Comparison of ENCODE assay signal across 32 cellular contexts in the genomic region with DNA sequence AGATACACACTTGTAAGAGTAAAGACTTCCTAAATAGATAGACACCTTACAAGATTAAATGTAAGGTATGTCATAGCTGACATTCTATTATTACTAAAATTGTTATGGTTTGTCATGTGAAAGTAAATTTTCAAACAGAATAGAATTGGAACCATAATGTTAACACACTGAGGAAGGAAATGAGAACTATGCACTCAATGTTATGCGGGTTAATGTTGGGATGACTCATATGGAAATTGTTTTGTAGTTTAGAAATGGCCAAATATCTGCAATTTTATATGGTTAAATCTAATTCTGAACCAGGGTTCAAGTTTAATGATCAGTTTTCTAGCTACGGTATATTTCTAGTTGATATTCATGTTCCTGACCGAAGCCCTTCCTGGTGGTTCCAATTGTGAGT.
"Had no signal": no experiment of that assay in that cellular context is flagged by ENCODE, and none has a peak within 500 bp of the region (broad histone marks: within the 10 kb centered on the region; RNA-seq: fewer than 3 reads in every experiment).

No MANE protein-coding gene starts in this region.

- H3K9me3 Mint-ChIP-seq: stimulated activated memory B cell treated with anti-CD40 and anti-IgM and Interleukin-4, amounts not matched to agents 10 μg/mL and 1 μg/mL and 100 μg/mL, for 72 hours had no signal

- H3K27me3 Mint-ChIP-seq: activated B cell treated with CpG ODN at 0.5 μM for 24 hours; dendritic cell treated with granulocyte-macrophage colony-stimulating factor and Interleukin-4, amounts not matched to agents 40 ng/mL and 50 ng/mL, for 4 days; naive B cell; stimulated activated memory B cell treated with anti-CD40 and anti-IgM and Interleukin-4, amounts not matched to agents 10 μg/mL and 1 μg/mL and 100 μg/mL, for 72 hours had no signal

- H3K36me3 ChIP-seq: ascending aorta, breast epithelium, gastrocnemius medialis, pancreas, prostate gland, suprapubic skin, tibial artery, upper lobe of right lung had no signal

- ATAC-seq: gastrocnemius medialis; pancreas; sciatic nerve; stimulated activated memory B cell treated with anti-CD40 and anti-IgM and Interleukin-4, amounts not matched to agents 10 μg/mL and 1 μg/mL and 100 μg/mL, for 72 hours; upper lobe of right lung had no signal

- H3K4me3 Mint-ChIP-seq: activated B cell treated with CpG ODN at 0.5 μM for 24 hours; activated naive CD8-positive, alpha-beta T cell; dendritic cell treated with granulocyte-macrophage colony-stimulating factor and Interleukin-4, amounts not matched to agents 40 ng/mL and 50 ng/mL, for 4 days; mesothelial cell of epicardium; naive B cell; stimulated activated memory B cell treated with anti-CD40 and anti-IgM and Interleukin-4, amounts not matched to agents 10 μg/mL and 1 μg/mL and 100 μg/mL, for 72 hours; T-helper 2 cell treated with Interferon-gamma antibody and Interleukin-4, amounts not matched to agents 5 μg/mL and 100 μg/mL, for 36 hours had no signal

- H3K36me3 Mint-ChIP-seq: mesothelial cell of epicardium; naive B cell; stimulated activated memory B cell treated with anti-CD40 and anti-IgM and Interleukin-4, amounts not matched to agents 10 μg/mL and 1 μg/mL and 100 μg/mL, for 72 hours had no signal

- FAIRE-seq: endometrium, kidney, pancreas had no signal

- H3K9me3 ChIP-seq: ascending aorta, breast epithelium, gastrocnemius medialis, pancreas, prostate gland, suprapubic skin, tibial artery, upper lobe of right lung had no signal

- H3K4me1 ChIP-seq: ascending aorta, breast epithelium, gastrocnemius medialis, pancreas, prostate gland, suprapubic skin, tibial artery had no signal

- H3K4me1 Mint-ChIP-seq: mesothelial cell of epicardium had no signal

- DNase-seq: activated B cell treated with CpG ODN at 0.5 μM for 24 hours; activated CD4-positive, alpha-beta T cell treated with anti-CD3 and anti-CD28 coated beads, Interleukin-2, amount 50 U/mL, for 1 hour; activated effector memory CD4-positive, alpha-beta T cell treated with Interleukin-2 at 50 U/mL for 16 hours; activated naive CD4-positive, alpha-beta T cell treated with Interleukin-2 at 50 U/mL for 16 hours; central memory CD4-positive, alpha-beta T cell; effector CD8-positive, alpha-beta T cell; erythroblast; gastrocnemius medialis; hippocampal formation; kidney; left colon; naive B cell; pancreas; retina; stimulated activated CD4-positive, alpha-beta T cell treated with anti-CD3 and anti-CD28 coated beads, Interleukin-1b, Interleukin-23, amount 100 ng/mL, for 48 hours; stimulated activated CD4-positive, alpha-beta T cell treated with anti-CD3 and anti-CD28 coated beads, Interleukin-4, amount 100 ng/mL, for 4 hours; stimulated activated CD8-positive, alpha-beta memory T cell treated with anti-CD3 and anti-CD28 coated beads, Interleukin-4, amount 100 ng/mL, for 48 hours; T-helper 1 cell; tibial artery; upper lobe of right lung had no signal

- H3K4me3 ChIP-seq: ascending aorta, breast epithelium, gastrocnemius medialis, pancreas, prostate gland, skin epidermis, suprapubic skin, tibial artery, upper lobe of right lung had no signal

- H3K27me3 ChIP-seq: ascending aorta, breast epithelium, gastrocnemius medialis, pancreas, suprapubic skin, tibial artery, upper lobe of right lung had no signal

- H3K27ac Mint-ChIP-seq: activated B cell treated with CpG ODN at 0.5 μM for 24 hours; activated naive CD8-positive, alpha-beta T cell; dendritic cell treated with granulocyte-macrophage colony-stimulating factor and Interleukin-4, amounts not matched to agents 40 ng/mL and 50 ng/mL, for 4 days; mesothelial cell of epicardium; stimulated activated memory B cell treated with anti-CD40 and anti-IgM and Interleukin-4, amounts not matched to agents 10 μg/mL and 1 μg/mL and 100 μg/mL, for 72 hours; T-helper 2 cell treated with Interferon-gamma antibody and Interleukin-4, amounts not matched to agents 5 μg/mL and 100 μg/mL, for 36 hours had no signal

- H3K27ac ChIP-seq: ascending aorta, breast epithelium, gastrocnemius medialis, pancreas, prostate gland, skin epidermis, suprapubic skin, tibial artery, upper lobe of right lung had no signal
